ENCODE assay signal across 26 cellular contexts in the genomic region with DNA sequence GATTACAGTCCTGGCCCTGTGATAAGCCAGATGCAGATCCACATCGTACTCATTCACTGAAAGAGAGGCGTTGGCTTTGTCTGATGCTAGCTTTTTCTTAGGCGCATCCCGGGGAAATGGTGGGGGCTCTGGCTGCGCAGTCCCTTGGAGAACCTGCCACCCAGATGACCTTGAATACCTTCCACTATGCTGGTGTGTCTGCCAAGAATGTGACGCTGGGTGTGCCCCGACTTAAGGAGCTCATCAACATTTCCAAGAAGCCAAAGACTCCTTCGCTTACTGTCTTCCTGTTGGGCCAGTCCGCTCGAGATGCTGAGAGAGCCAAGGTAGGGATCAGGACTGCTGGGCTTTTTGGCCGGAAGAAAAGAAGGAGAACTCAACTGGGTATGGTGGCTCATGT. TPM values are rescaled to one million over a fixed set of nuclear protein-coding genes. Genes with fewer than 3 reads are reported as not detected.
"Had no signal": no experiment of that assay in that cellular context is flagged by ENCODE, and none has a peak within 500 bp of the region (broad histone marks: within the 10 kb centered on the region; RNA-seq: fewer than 3 reads in every experiment).

No MANE protein-coding gene starts in this region.

- H3K27ac Mint-ChIP-seq: activated B cell treated with CpG ODN at 0.5 μM for 24 hours; activated CD4-positive, alpha-beta T cell treated with anti-CD3 and anti-CD28 coated beads, Interleukin-2, amount 10 ng/mL, durations not matched to agents 24 days and 14 days; activated CD8-positive, alpha-beta memory T cell treated with anti-CD3 and anti-CD28 coated beads, Interleukin-2, amount 10 ng/mL, durations not matched to agents 7 days and 5 days; activated naive CD4-positive, alpha-beta T cell treated with anti-CD3 and anti-CD28 coated beads for 36 hours had no signal

- H3K27ac ChIP-seq: Peyer's patch, SJCRH30 had no signal

- H3K9me3 ChIP-seq: Peyer's patch, SJCRH30, SK-N-SH had no signal

- ATAC-seq: activated CD8-positive, alpha-beta memory T cell treated with anti-CD3 and anti-CD28 coated beads, Interleukin-2, amount 10 ng/mL, durations not matched to agents 7 days and 5 days; T-helper 17 cell had no signal

- H3K27me3 Mint-ChIP-seq: activated B cell treated with CpG ODN at 0.5 μM for 24 hours; activated CD4-positive, alpha-beta T cell treated with anti-CD3 and anti-CD28 coated beads, Interleukin-2, amount 10 ng/mL, durations not matched to agents 24 days and 14 days; activated CD8-positive, alpha-beta memory T cell treated with anti-CD3 and anti-CD28 coated beads, Interleukin-2, amount 10 ng/mL, durations not matched to agents 7 days and 5 days; activated naive CD8-positive, alpha-beta T cell; brain; T-helper 17 cell had no signal

- H3K9ac ChIP-seq: SK-N-SH had no signal

- DNase-seq: activated B cell treated with CpG ODN at 0.5 μM for 24 hours; activated CD4-positive, alpha-beta T cell treated with anti-CD3 and anti-CD28 coated beads for 1 hour; activated CD4-positive, alpha-beta T cell treated with anti-CD3 and anti-CD28 coated beads, Interleukin-2, amount 10 ng/mL, durations not matched to agents 24 days and 14 days; activated CD4-positive, alpha-beta T cell treated with anti-CD3 and anti-CD28 coated beads, Interleukin-2, amount 50 U/mL, for 48 hours; activated CD8-positive, alpha-beta memory T cell treated with anti-CD3 and anti-CD28 coated beads, Interleukin-2, amount 10 ng/mL, durations not matched to agents 7 days and 5 days; activated naive CD4-positive, alpha-beta T cell treated with anti-CD3 and anti-CD28 coated beads for 36 hours; activated T-cell treated with anti-CD3 and anti-CD28 coated beads, Interleukin-2, amount 50 U/mL, for 48 hours; amygdala; Karpas-422; MM.1S; NCI-H1105; NCI-H1436; NCI-H1694 treated with DMSO at 0.1 percent for 48 hours; NCI-H2081; NCI-H510A treated with DMSO at 0.1 percent for 48 hours; NCI-H69; Right ventricle myocardium superior; SJCRH30; SK-N-SH; SW 1271; T-helper 17 cell; T-helper 9 cell had no signal

- H3K4me1 ChIP-seq: Peyer's patch, SJCRH30 had no signal

- H3K4me3 Mint-ChIP-seq: activated B cell treated with CpG ODN at 0.5 μM for 24 hours; activated CD4-positive, alpha-beta T cell treated with anti-CD3 and anti-CD28 coated beads, Interleukin-2, amount 10 ng/mL, durations not matched to agents 24 days and 14 days; activated CD8-positive, alpha-beta memory T cell treated with anti-CD3 and anti-CD28 coated beads, Interleukin-2, amount 10 ng/mL, durations not matched to agents 7 days and 5 days; activated naive CD4-positive, alpha-beta T cell treated with anti-CD3 and anti-CD28 coated beads for 36 hours; activated naive CD8-positive, alpha-beta T cell; brain had no signal

- H3K27me3 ChIP-seq: Peyer's patch, SJCRH30 had no signal

- H3K4me3 ChIP-seq: Peyer's patch, SJCRH30 had no signal

- H3K9me3 Mint-ChIP-seq: activated B cell treated with CpG ODN at 0.5 μM for 24 hours; activated CD4-positive, alpha-beta T cell treated with anti-CD3 and anti-CD28 coated beads, Interleukin-2, amount 10 ng/mL, durations not matched to agents 24 days and 14 days; activated naive CD4-positive, alpha-beta T cell treated with anti-CD3 and anti-CD28 coated beads for 36 hours; brain had no signal

- H3K4me1 Mint-ChIP-seq: activated B cell treated with CpG ODN at 0.5 μM for 24 hours; activated CD8-positive, alpha-beta memory T cell treated with anti-CD3 and anti-CD28 coated beads, Interleukin-2, amount 10 ng/mL, durations not matched to agents 7 days and 5 days; brain had no signal

RNA-seq across cellular contexts. Expression of a gene that starts 26.9 kb away (rescaled TPM):
- total RNA-seq: activated B cell treated with CpG ODN at 0.5 μM for 24 hours; activated CD4-positive, alpha-beta T cell treated with anti-CD3 and anti-CD28 coated beads, Interleukin-2, amount 10 ng/mL, durations not matched to agents 24 days and 14 days; activated CD8-positive, alpha-beta memory T cell treated with anti-CD3 and anti-CD28 coated beads, Interleukin-2, amount 10 ng/mL, durations not matched to agents 7 days and 5 days; activated naive CD4-positive, alpha-beta T cell treated with anti-CD3 and anti-CD28 coated beads for 36 hours; astrocyte; Peyer's patch; Right ventricle myocardium superior; SJCRH30; T-helper 17 cell had no signal
- polyA plus RNA-seq: SK-N-SH had no signal

RNA-seq across cellular contexts. Expression of a gene that starts 40.7 kb away (rescaled TPM):
- total RNA-seq: SJCRH30 had no signal
